In genomic region chr17:8125196-8125946, GRCh38 we compare ENCODE assay signal across 8 cellular contexts. TPM values are rescaled to one million over a fixed set of nuclear protein-coding genes. Genes with fewer than 3 reads are reported as not detected.
A peak's percentile ranks its signal among the peaks of the same experiment; 100 is the strongest.
DNase-seq lines count a peak whose midpoint lies in the region; ATAC-seq and TF ChIP-seq lines count a peak whose summit lies in the region.

No MANE protein-coding gene starts in this region.

- H3K27me3 Mint-ChIP-seq in CD4-positive, CD25-positive, alpha-beta regulatory T cell, result peaks cover 70% of the 10 kb centered on the region
- H3K27me3 Mint-ChIP-seq in nephron (ENCODE audit: low read depth), result peaks cover 75% of the 10 kb centered on the region

- peak; percentile 50 for ATAC-seq in CD4-positive, CD25-positive, alpha-beta regulatory T cell (ENCODE audit: low read depth in 2 of 2)
- ATAC-seq in HG03280 (IDR thresholded peaks at IDR 0.05; ENCODE audit: unreplicated experiment) (peak; percentile 32), GM21786 (IDR thresholded peaks at IDR 0.05; ENCODE audit: unreplicated experiment) (no peak)

- peaks cover 69% of the 10 kb centered on the region for H3K4me1 ChIP-seq in CD4-positive, CD25-positive, alpha-beta regulatory T cell (ENCODE audit: control insufficient read depth, insufficient read depth, low read length, poor library complexity, severe bottlenecking)

- H3K36me3 Mint-ChIP-seq in CD4-positive, CD25-positive, alpha-beta regulatory T cell, result no peaks in the 10 kb centered on the region
- H3K36me3 Mint-ChIP-seq in nephron (ENCODE audit: low read depth), result no peaks in the 10 kb centered on the region

- no peak overlapping the region for H3K27ac ChIP-seq in CD4-positive, CD25-positive, alpha-beta regulatory T cell (ENCODE audit: insufficient read depth, low read length, poor library complexity, severe bottlenecking)

- peak overlapping the region; percentile 89 to 98 (median 93) for H3K4me3 Mint-ChIP-seq in CD4-positive, CD25-positive, alpha-beta regulatory T cell
- H3K4me3 Mint-ChIP-seq in nephron, result peak overlapping the region; percentile 87 to 90 (median 89)

- H3K9me3 ChIP-seq in CD4-positive, CD25-positive, alpha-beta regulatory T cell (ENCODE audit: control insufficient read depth in 2 of 2, low read length in 2 of 2), result no peaks in the 10 kb centered on the region

- peaks cover 19 to 62% (median 47%) of the 10 kb centered on the region in 4 donors for H3K4me1 Mint-ChIP-seq in CD4-positive, CD25-positive, alpha-beta regulatory T cell
- peaks cover 48% of the 10 kb centered on the region for H3K4me1 Mint-ChIP-seq in nephron

- H3K36me3 ChIP-seq in CD4-positive, CD25-positive, alpha-beta regulatory T cell (ENCODE audit: control insufficient read depth, insufficient read depth, low read length), result no peaks in the 10 kb centered on the region

- H3K9me3 Mint-ChIP-seq in CD4-positive, CD25-positive, alpha-beta regulatory T cell, result peaks cover 0 to 17% (median 0%) of the 10 kb centered on the region in 7 donors
- no peaks in the 10 kb centered on the region for H3K9me3 Mint-ChIP-seq in nephron

- peaks cover 7% of the 10 kb centered on the region for H3K27me3 ChIP-seq in CD4-positive, CD25-positive, alpha-beta regulatory T cell (ENCODE audit: control insufficient read depth, insufficient read depth, low read length)

- H3K4me3 ChIP-seq in CD4-positive, CD25-positive, alpha-beta regulatory T cell (ENCODE audit: low read depth, low read length), result peak overlapping the region; percentile 80
- peak overlapping the region; percentile 71 for H3K4me3 ChIP-seq in fibroblast of pulmonary artery (replicated peaks; ENCODE audit: low read depth, low read length)

- peak; percentile 78 to 87 (median 78) for DNase-seq in CD4-positive, CD25-positive, alpha-beta regulatory T cell
- peak; percentile 63 for DNase-seq in RPMI7951 (ENCODE audit: low read depth)
- peak; percentile 78 to 80 for DNase-seq in activated T-helper 1 cell treated with anti-CD3 and anti-CD28 coated beads, Interleukin-2, amount 50 U/mL, for 16 hours (ENCODE audit: low read depth in 1 of 2, low spot score in 1 of 2)
- peak; percentile 69 for DNase-seq in fibroblast of pulmonary artery (ENCODE audit: low read depth)
- DNase-seq in stimulated activated naive CD4-positive, alpha-beta T cell treated with Interleukin-2 at 50 U/mL for 16 hours (lab: John Stamatoyannopoulos, UW), result peak; percentile 75

- H3K27ac Mint-ChIP-seq in CD4-positive, CD25-positive, alpha-beta regulatory T cell, result peak overlapping the region; percentile 91 to 99 (median 93)
- peak overlapping the region in 1 of 3 experiments; percentile 34 for H3K27ac Mint-ChIP-seq in nephron

- TF ChIP-seq CTCF in fibroblast of pulmonary artery (IDR thresholded peaks at IDR 0.05; ENCODE audit: low read length, missing control alignments), result no peak
- no peak for TF ChIP-seq CTCF in nephron (IDR thresholded peaks at IDR 0.05; ENCODE audit: unreplicated experiment in 3 of 3)

RNA-seq across cellular contexts. Expression of gene HES7, which starts 1.5 kb away (rescaled TPM):
- total RNA-seq in CD4-positive, CD25-positive, alpha-beta regulatory T cell, result not detected
- polyA plus RNA-seq in CD4-positive, CD25-positive, alpha-beta regulatory T cell, result not detected
- total RNA-seq in RPMI7951 (2014; rRNA removed; shearing (Covaris generic)), result 0.48 TPM in 1 of 2 replicates, not detected in the other

RNA-seq across cellular contexts. Expression of gene ALOXE3, which starts 7.1 kb away (rescaled TPM):
- total RNA-seq in CD4-positive, CD25-positive, alpha-beta regulatory T cell, result 0.15 TPM
- under 1 TPM in 3 of 4 donors, not detected in 1; 0.18 to 0.51 (median 0.42) TPM for polyA plus RNA-seq in CD4-positive, CD25-positive, alpha-beta regulatory T cell
- total RNA-seq in RPMI7951 (2014; rRNA removed; shearing (Covaris generic)), result 0.12 TPM in 1 of 2 replicates, not detected in the other

RNA-seq across cellular contexts. Expression of gene PER1, which starts 26.8 kb away (rescaled TPM):
- 1,740 TPM for total RNA-seq in CD4-positive, CD25-positive, alpha-beta regulatory T cell
- 1 to 10 TPM; 4.8 to 7.7 (median 6.2) TPM for polyA plus RNA-seq in CD4-positive, CD25-positive, alpha-beta regulatory T cell
- total RNA-seq in RPMI7951 (2014; rRNA removed; shearing (Covaris generic)), result 3.0 and 8.2 TPM in 2 replicates

RNA-seq across cellular contexts. Expression of gene VAMP2, which starts 37.4 kb away (rescaled TPM):
- total RNA-seq in CD4-positive, CD25-positive, alpha-beta regulatory T cell, result 205 TPM
- polyA plus RNA-seq in CD4-positive, CD25-positive, alpha-beta regulatory T cell, result 10 to 100 TPM; 42.7 to 60.4 (median 59.3) TPM
- 2.0 and 2.1 TPM in 2 replicates for total RNA-seq in RPMI7951 (2014; rRNA removed; shearing (Covaris generic))

RNA-seq across cellular contexts. Expression of gene ALOX12B, which starts 37.9 kb away (rescaled TPM):
- total RNA-seq in CD4-positive, CD25-positive, alpha-beta regulatory T cell, result not detected
- polyA plus RNA-seq in CD4-positive, CD25-positive, alpha-beta regulatory T cell, result under 1 TPM in 3 of 4 donors, not detected in 1; 0.53 to 0.68 (median 0.67) TPM
- not detected in 2 replicates for total RNA-seq in RPMI7951 (2014; rRNA removed; shearing (Covaris generic))

Comparison
In these comparisons a context has a peak if more than half of its experiments do, and no peak if none do; other contexts are left out.
1. RNA of gene PER1, which starts 26.8 kb away (total RNA-seq): 1,740 TPM in CD4-positive, CD25-positive, alpha-beta regulatory T cell (single experiment); 3.0 to 8.2 TPM in RPMI7951; every median in the first group is over 100 times any median in the second.
2. Peak in every context shown above with its lines, with median percentiles within 50 percentile points of each other: DNase-seq.